11 cellular contexts compared by ENCODE assay signal in the genomic region with DNA sequence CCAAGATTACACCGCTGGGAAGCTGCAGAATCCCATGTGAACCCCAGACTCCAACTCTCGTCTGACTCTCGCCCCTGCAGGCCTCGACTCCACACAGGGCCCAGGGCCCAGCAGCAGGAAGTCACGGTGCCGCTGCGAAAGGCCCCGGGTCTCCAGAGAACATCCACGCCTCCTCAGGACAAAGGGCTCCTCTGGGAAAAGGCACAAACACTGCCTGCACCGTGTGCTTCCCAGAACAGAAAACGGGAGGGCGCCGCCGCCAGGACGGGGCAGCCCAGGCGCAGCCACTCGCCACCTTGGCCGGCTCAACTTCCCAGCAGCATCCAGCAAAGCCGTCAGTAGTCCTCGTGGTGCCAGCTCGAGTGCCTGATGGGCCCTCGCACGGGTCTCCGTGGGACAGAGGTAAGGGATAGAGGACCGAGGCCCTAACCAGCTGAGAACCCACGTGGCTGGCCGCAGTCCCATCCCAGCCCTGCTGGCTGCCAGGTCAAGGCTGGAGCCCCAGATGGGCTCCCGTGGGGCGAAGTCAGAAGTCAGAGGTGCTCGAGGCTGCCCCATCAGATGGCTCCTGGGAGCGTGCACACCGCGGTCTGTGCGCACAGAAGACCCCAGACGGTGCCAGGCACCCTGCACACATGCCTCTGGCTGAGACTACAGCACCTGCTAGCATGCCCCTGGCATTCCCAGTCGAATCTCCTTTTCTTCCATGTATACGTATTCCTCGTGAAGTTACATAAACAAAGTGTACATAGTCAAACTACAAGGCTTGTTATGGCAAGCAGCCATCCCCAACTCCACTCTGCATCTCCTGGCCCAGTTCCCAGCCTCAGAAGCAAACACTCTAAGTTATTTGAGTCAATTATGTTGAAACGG.
DNase-seq lines count a peak whose midpoint lies in the region; ATAC-seq and TF ChIP-seq lines count a peak whose summit lies in the region.
"Had no signal": no experiment of that assay in that cellular context is flagged by ENCODE, and none has a peak within 500 bp of the region (broad histone marks: within the 10 kb centered on the region; RNA-seq: fewer than 3 reads in every experiment).

No MANE protein-coding gene starts in this region.

- H3K4me1 ChIP-seq in HEK293 (ENCODE audit: control insufficient read depth, insufficient read depth, low read length) (peaks cover 6% of the 10 kb centered on the region), RWPE2 (ENCODE audit: insufficient read depth, poor library complexity, severe bottlenecking) (peaks cover 32% of the 10 kb centered on the region)

- H3K4me3 ChIP-seq in HEK293 (ENCODE audit: low read depth, low read length), result no peak overlapping the region
- H3K4me3 ChIP-seq in RWPE2 (ENCODE audit: severe bottlenecking), result no peak overlapping the region
- H3K4me3 ChIP-seq: thoracic aorta had no signal

- peaks cover 0 to 19% of the 10 kb centered on the region in 2 experiments; a peak in 1 of 3 replicates for H3K36me3 ChIP-seq in HEK293 (ENCODE audit: control insufficient read depth in 2 of 2, insufficient read depth in 1 of 2, low read length in 2 of 2)
- peaks cover 7% of the 10 kb centered on the region for H3K36me3 ChIP-seq in RWPE2 (ENCODE audit: low read depth)
- H3K36me3 ChIP-seq: thoracic aorta had no signal

- CTCF ChIA-PET in HEK293 (lab: Yijun Ruan, JAX), result interaction anchor here (1.8 kb wide), 1 partner anchor 12 kb away, joined by 9 read pairs; no protein-coding TSS in a partner anchor

- TF ChIP-seq POLR2A in erythroblast (IDR thresholded peaks at IDR 0.05; ENCODE audit: low read length), result no peak

- ATAC-seq in RWPE2 (ENCODE audit: low read depth) (peak; percentile 53), GM21447 (IDR thresholded peaks at IDR 0.05; ENCODE audit: unreplicated experiment) (no peak)
- ATAC-seq in stimulated activated naive CD8-positive, alpha-beta T cell treated with anti-CD3 and anti-CD28 coated beads, Interleukin-15, Interleukin-2, amounts not matched to agents 100 U/mL and 50 U/mL, for 24 hours, result no peak
- no peak for ATAC-seq in stimulated activated naive B cell treated with anti-CD40 and anti-IgM and Interleukin-4, amounts not matched to agents 10 μg/mL and 1 μg/mL and 100 μg/mL, for 72 hours (replicated peaks)

- peak overlapping the region; percentile 51; the same call in 1 of the 2 replicates for H3K27ac ChIP-seq in HEK293 (ENCODE audit: extremely low read depth, low read depth, low read length)
- H3K27ac ChIP-seq in RWPE2 (ENCODE audit: poor library complexity, severe bottlenecking), result peak overlapping the region; percentile 34
- H3K27ac ChIP-seq: thoracic aorta had no signal

- POLR2A ChIA-PET in HEK293 (lab: Yijun Ruan, JAX), result no interaction called here

- TF ChIP-seq CTCF in HEK293 (tag by site-specific recombination; IDR thresholded peaks at IDR 0.05), result no peak
- no peak for TF ChIP-seq CTCF in RWPE2 (IDR thresholded peaks at IDR 0.05; ENCODE audit: poor library complexity, severe bottlenecking)

- no peak overlapping the region for H3K4me3 Mint-ChIP-seq in stimulated activated naive B cell treated with anti-CD40 and anti-IgM and Interleukin-4, amounts not matched to agents 10 μg/mL and 1 μg/mL and 100 μg/mL, for 72 hours

- H3K27me3 Mint-ChIP-seq in stimulated activated naive B cell treated with anti-CD40 and anti-IgM and Interleukin-4, amounts not matched to agents 10 μg/mL and 1 μg/mL and 100 μg/mL, for 72 hours, result no peaks in the 10 kb centered on the region

- H3K9me3 Mint-ChIP-seq in stimulated activated naive B cell treated with anti-CD40 and anti-IgM and Interleukin-4, amounts not matched to agents 10 μg/mL and 1 μg/mL and 100 μg/mL, for 72 hours, result no peaks in the 10 kb centered on the region

- no peaks in the 10 kb centered on the region for H3K27me3 ChIP-seq in RWPE2 (ENCODE audit: insufficient read depth, poor library complexity, severe bottlenecking)

- H3K36me3 Mint-ChIP-seq in stimulated activated naive B cell treated with anti-CD40 and anti-IgM and Interleukin-4, amounts not matched to agents 10 μg/mL and 1 μg/mL and 100 μg/mL, for 72 hours, result peaks cover 57 to 75% of the 10 kb centered on the region in 2 donors

- no peaks in the 10 kb centered on the region for H3K4me1 Mint-ChIP-seq in stimulated activated naive B cell treated with anti-CD40 and anti-IgM and Interleukin-4, amounts not matched to agents 10 μg/mL and 1 μg/mL and 100 μg/mL, for 72 hours

- intact Hi-C loops in cardiac septum (cut with DNase I), result no loop called here

- H3K9me3 ChIP-seq in HEK293 (ENCODE audit: control insufficient read depth, insufficient read depth, low read depth, low read length) (no peaks in the 10 kb centered on the region), RWPE2 (ENCODE audit: severe bottlenecking) (no peaks in the 10 kb centered on the region)
- H3K9me3 ChIP-seq: thoracic aorta had no signal

- H3K27ac Mint-ChIP-seq in stimulated activated naive B cell treated with anti-CD40 and anti-IgM and Interleukin-4, amounts not matched to agents 10 μg/mL and 1 μg/mL and 100 μg/mL, for 72 hours, result no peak overlapping the region

- DNase-seq in RWPE2 (ENCODE audit: low spot score) (no peak), cardiac septum (ENCODE audit: low spot score) (peak; percentile 75), stromal cell of bone marrow (ENCODE audit: low read depth) (peak; percentile 68), erythroblast (lab: John Stamatoyannopoulos, UW) (no peak)
- DNase-seq in stimulated activated naive CD8-positive, alpha-beta T cell treated with anti-CD3 and anti-CD28 coated beads, Interleukin-15, Interleukin-2, amounts not matched to agents 100 U/mL and 50 U/mL, for 24 hours, result no peak
- no peak for DNase-seq in stimulated activated naive B cell treated with anti-CD40 and anti-IgM and Interleukin-4, amounts not matched to agents 10 μg/mL and 1 μg/mL and 100 μg/mL, for 72 hours
- DNase-seq: activated effector memory CD4-positive, alpha-beta T cell treated with anti-CD3 and anti-CD28 coated beads, Interleukin-2, amount 50 U/mL, for 16 hours; NCI-H187 treated with DMSO at 0.1 percent for 48 hours had no signal

TF ChIP-seq in HEK293, 187 proteins besides CTCF, POLR2A, EP300 and RAD21 (continues in another document):
- TF ChIP-seq ZNF658 (tag by site-specific recombination; IDR thresholded peaks at IDR 0.05) (no peak), WT1 (tag by site-specific recombination; IDR thresholded peaks at IDR 0.05) (peak; percentile 76), ZNF366 (tag by site-specific recombination; conservative IDR thresholded peaks at IDR 0.05) (0 out of 2 replicates have a peak, but pooled peaks have one; percentile 20), ZNF514 (tag by site-specific recombination; IDR thresholded peaks at IDR 0.05) (no peak), ZNF530 (tag by site-specific recombination; IDR thresholded peaks at IDR 0.05; ENCODE audit: low read depth) (no peak), ZNF488 (tag by site-specific recombination; IDR thresholded peaks at IDR 0.05) (no peak), REPIN1 (tag by site-specific recombination; IDR thresholded peaks at IDR 0.05; ENCODE audit: low read depth) (no peak), ZBTB26 (tag by site-specific recombination; optimal IDR thresholded peaks at IDR 0.05) (no peak), PRDM6 (tag by site-specific recombination; IDR thresholded peaks at IDR 0.05) (0 out of 2 replicates have a peak, but pooled peaks have one; percentile 22), ZNF747 (tag by site-specific recombination; IDR thresholded peaks at IDR 0.05) (no peak), ZNF121 (tag by site-specific recombination; IDR thresholded peaks at IDR 0.05) (no peak), GFI1B (tag by site-specific recombination; IDR thresholded peaks at IDR 0.05) (no peak), TRIM28 (IDR thresholded peaks at IDR 0.05; ENCODE audit: borderline replicate concordance, low read length) (no peak), ZNF138 (tag by site-specific recombination; IDR thresholded peaks at IDR 0.05; ENCODE audit: borderline replicate concordance) (no peak), ZNF549 (tag by site-specific recombination; IDR thresholded peaks at IDR 0.05) (no peak), ZNF184 (tag by site-specific recombination; IDR thresholded peaks at IDR 0.05) (no peak), ZNF2 (tag by site-specific recombination; IDR thresholded peaks at IDR 0.05) (no peak), ZNF555 (tag by site-specific recombination; conservative IDR thresholded peaks at IDR 0.05) (no peak), GLIS2 (tag by site-specific recombination; IDR thresholded peaks at IDR 0.05) (no peak)

Comparison
In these comparisons a context has a peak if more than half of its experiments do, and no peak if none do; other contexts are left out.
1. DNase-seq: peak in cardiac septum (single experiment) and stromal cell of bone marrow (single experiment); none in RWPE2 (single experiment), stimulated activated naive CD8-positive, alpha-beta T cell treated with anti-CD3 and anti-CD28 coated beads, Interleukin-15, Interleukin-2, amounts not matched to agents 100 U/mL and 50 U/mL, for 24 hours (single experiment), erythroblast (0 of 2) and stimulated activated naive B cell treated with anti-CD40 and anti-IgM and Interleukin-4, amounts not matched to agents 10 μg/mL and 1 μg/mL and 100 μg/mL, for 72 hours (single experiment).